ENCODE assay signal across 8 cellular contexts in genomic region chr19:6736169-6736916, GRCh38. TPM values are rescaled to one million over a fixed set of nuclear protein-coding genes. Genes with fewer than 3 reads are reported as not detected.
A peak's percentile ranks its signal among the peaks of the same experiment; 100 is the strongest.
DNase-seq lines count a peak whose midpoint lies in the region; ATAC-seq and TF ChIP-seq lines count a peak whose summit lies in the region.

No MANE protein-coding gene starts in this region.

- H3K4me2 ChIP-seq in mesenchymal stem cell (ENCODE audit: low read length, poor library complexity, severe bottlenecking), result peak overlapping the region; percentile 97

- H3K4me3 ChIP-seq in AG04449 (ENCODE audit: low read depth, low read length) (peak overlapping the region; percentile 76), endocrine pancreas (ENCODE audit: control insufficient read depth, insufficient read depth, low read length) (peak overlapping the region; percentile 39), mesenchymal stem cell (ENCODE audit: insufficient read depth in 1 of 2, low read depth in 1 of 2, low read length in 2 of 2) (peak overlapping the region; percentile 87 to 93)

- peak overlapping the region; percentile 70 for H2BK15ac ChIP-seq in mesenchymal stem cell (ENCODE audit: low read depth, poor library complexity, severe bottlenecking)

- H2AFZ ChIP-seq in mesenchymal stem cell (ENCODE audit: low read depth, low read length), result no peak overlapping the region

- WGBS in mesenchymal stem cell, result 39% methylated on average over 25 of the region's 25 CpGs

- H3K14ac ChIP-seq in mesenchymal stem cell (ENCODE audit: low read length in 2 of 2), result peak overlapping the region in 1 of 2 experiments; percentile 62

- H3K4ac ChIP-seq in mesenchymal stem cell (ENCODE audit: low read depth in 1 of 2, low read length in 2 of 2), result peak overlapping the region in 1 of 2 experiments; percentile 72

- peak overlapping the region; percentile 35 to 98 for H3K18ac ChIP-seq in mesenchymal stem cell (ENCODE audit: low read depth in 1 of 2, low read length in 2 of 2)

- peak overlapping the region; percentile 28 for H4K8ac ChIP-seq in mesenchymal stem cell (ENCODE audit: low read length)

- H3K27me3 ChIP-seq in endocrine pancreas (ENCODE audit: control insufficient read depth, insufficient read depth, low read length) (no peaks in the 10 kb centered on the region), mesenchymal stem cell (ENCODE audit: control insufficient read depth in 1 of 2, insufficient read depth in 1 of 2, low read length in 2 of 2) (no peaks in the 10 kb centered on the region)

- H2AK5ac ChIP-seq in mesenchymal stem cell (ENCODE audit: low read length, severe bottlenecking), result no peak overlapping the region

- CTCF ChIA-PET in AG04449 (lab: Yijun Ruan, JAX), result interaction anchor here (1.0 to 4.4 kb wide), 8 partner anchors 8 to 260 kb away, joined by 3 to 131 read pairs (median 6); no protein-coding TSS in a partner anchor

- TF ChIP-seq POLR2A in GM19193 (IDR thresholded peaks at IDR 0.05; ENCODE audit: extremely low read depth, insufficient read depth, insufficient read length), result peak; percentile 56

- H3K9me3 ChIP-seq in endocrine pancreas (ENCODE audit: control insufficient read depth, low read length) (no peaks in the 10 kb centered on the region), mesenchymal stem cell (ENCODE audit: control insufficient read depth, low read length) (no peaks in the 10 kb centered on the region)

- peak; percentile 52 for DNase-seq in AG04449 (ENCODE audit: low read depth, low spot score)
- peak; percentile 89 to 91 for DNase-seq in NOMO-1 (lab: John Stamatoyannopoulos, UW; ENCODE audit: unreplicated experiment in 2 of 2)
- peak; percentile 43 to 54 (median 47) for DNase-seq in activated CD8-positive, alpha-beta memory T cell treated with anti-CD3 and anti-CD28 coated beads for 48 hours (ENCODE audit: low read depth in 2 of 3, low spot score in 2 of 3)
- peak; percentile 96 for DNase-seq in mesenchymal stem cell
- DNase-seq in stimulated activated CD8-positive, alpha-beta memory T cell treated with anti-CD3 and anti-CD28 coated beads, Interleukin-15, amount 100 ng/mL, for 24 hours (ENCODE audit: low read depth), result peak; percentile 35

- H3K4me1 ChIP-seq in endocrine pancreas (ENCODE audit: control insufficient read depth, insufficient read depth, low read length), result no peaks in the 10 kb centered on the region
- peaks cover 38% of the 10 kb centered on the region for H3K4me1 ChIP-seq in mesenchymal stem cell (ENCODE audit: control insufficient read depth, insufficient read depth, low read depth, low read length)

- H3K36me3 ChIP-seq in endocrine pancreas (ENCODE audit: control insufficient read depth, insufficient read depth, low read length) (no peaks in the 10 kb centered on the region), mesenchymal stem cell (ENCODE audit: control insufficient read depth in 1 of 2, insufficient read depth in 2 of 2, low read depth in 1 of 2, low read length in 2 of 2) (peaks cover 30 to 34% of the 10 kb centered on the region in 2 experiments)

- peak; percentile 85 for TF ChIP-seq CTCF in AG04449 (IDR thresholded peaks at IDR 0.05; ENCODE audit: insufficient read depth, low read length, missing control alignments)

- POLR2A ChIA-PET in AG04449 (lab: Yijun Ruan, JAX), result interaction anchor here (0.6 to 1.0 kb wide), 4 partner anchors 127 to 364 kb away, joined by 3 to 11 read pairs (median 4); partner anchors contain the start of genes ALKBH7 and TNFSF9

- H2BK120ac ChIP-seq in mesenchymal stem cell (ENCODE audit: low read depth, low read length), result peak overlapping the region; percentile 45

- no peak overlapping the region for H2BK5ac ChIP-seq in mesenchymal stem cell (ENCODE audit: low read depth, low read length, poor library complexity, severe bottlenecking)

- H2BK12ac ChIP-seq in mesenchymal stem cell (ENCODE audit: low read length in 2 of 2), result peak overlapping the region in 1 of 2 experiments; percentile 47

- peak overlapping the region; percentile 75 for H3K27ac ChIP-seq in mesenchymal stem cell (ENCODE audit: low read length, poor library complexity, severe bottlenecking)

- H4K91ac ChIP-seq in mesenchymal stem cell (ENCODE audit: low read length), result no peak overlapping the region

- no peak overlapping the region for H3K23ac ChIP-seq in mesenchymal stem cell (ENCODE audit: low read length in 2 of 2)

- peak overlapping the region; percentile 15 for H3K9ac ChIP-seq in endocrine pancreas (ENCODE audit: control insufficient read depth, insufficient read depth, low read length)
- peak overlapping the region; percentile 97 for H3K9ac ChIP-seq in mesenchymal stem cell (ENCODE audit: low read length)

- peaks cover 28% of the 10 kb centered on the region for H3K79me1 ChIP-seq in mesenchymal stem cell (replicated peaks; ENCODE audit: low read length, poor library complexity, severe bottlenecking)

- ATAC-seq in GM19463 (IDR thresholded peaks at IDR 0.05; ENCODE audit: unreplicated experiment), result no peak

RNA-seq across cellular contexts. Expression of gene GPR108, which starts 1.0 kb away (rescaled TPM):
- 63.6 TPM for polyA plus RNA-seq in mesenchymal stem cell (2013, experiment 1 of 2)
- polyA plus RNA-seq in mesenchymal stem cell (2013, experiment 2 of 2), result 61.8 TPM

RNA-seq across cellular contexts. Expression of gene TRIP10, which starts 3.1 kb away (rescaled TPM):
- polyA plus RNA-seq in mesenchymal stem cell (2013, experiment 1 of 2), result 53.2 TPM
- 50.7 TPM for polyA plus RNA-seq in mesenchymal stem cell (2013, experiment 2 of 2)

RNA-seq across cellular contexts. Expression of gene C3, which starts 15.9 kb away (rescaled TPM):
- polyA plus RNA-seq in mesenchymal stem cell (2013, experiment 1 of 2), result 2.3 TPM
- polyA plus RNA-seq in mesenchymal stem cell (2013, experiment 2 of 2), result 2.7 TPM

RNA-seq across cellular contexts. Expression of gene SH2D3A, which starts 30.9 kb away (rescaled TPM):
- polyA plus RNA-seq in mesenchymal stem cell (2013, experiment 1 of 2), result not detected
- polyA plus RNA-seq in mesenchymal stem cell (2013, experiment 2 of 2), result 0.07 TPM

RNA-seq across cellular contexts. Expression of gene VAV1, which starts 36.2 kb away (rescaled TPM):
- not detected for polyA plus RNA-seq in mesenchymal stem cell (2013, experiment 1 of 2)
- polyA plus RNA-seq in mesenchymal stem cell (2013, experiment 2 of 2), result not detected

Comparison
In these comparisons a context has a peak if more than half of its experiments do, and no peak if none do; other contexts are left out.
1. DNase-seq: peak in every context shown above with its lines; median percentile 96 in mesenchymal stem cell; 90 in NOMO-1; 52 in AG04449; 47 in activated CD8-positive, alpha-beta memory T cell treated with anti-CD3 and anti-CD28 coated beads for 48 hours; 35 in stimulated activated CD8-positive, alpha-beta memory T cell treated with anti-CD3 and anti-CD28 coated beads, Interleukin-15, amount 100 ng/mL, for 24 hours.
2. H3K4me3 ChIP-seq: peak in every context shown above with its lines; median percentile 90 in mesenchymal stem cell; 76 in AG04449; 39 in endocrine pancreas.